In genomic region chr6:163366288-163366687, GRCh38 we compare ENCODE assay signal across 31 cellular contexts.
"Had no signal": no experiment of that assay in that cellular context is flagged by ENCODE, and none has a peak within 500 bp of the region (broad histone marks: within the 10 kb centered on the region; RNA-seq: fewer than 3 reads in every experiment).

No MANE protein-coding gene starts in this region.

- H3K36me3 ChIP-seq: ascending aorta, cardiac muscle cell had no signal

- ATAC-seq: activated CD8-positive, alpha-beta memory T cell treated with anti-CD3 and anti-CD28 coated beads, Interleukin-2, amount 10 ng/mL, durations not matched to agents 7 days and 5 days; activated CD8-positive, alpha-beta T cell treated with anti-CD3 and anti-CD28 coated beads, Interleukin-2, amount 10 ng/mL, durations not matched to agents 7 days and 5 days; activated naive CD4-positive, alpha-beta T cell treated with anti-CD3 and anti-CD28 coated beads, Interleukin-2, amount 50 U/mL, for 72 hours had no signal

- H3K9me3 ChIP-seq: ascending aorta had no signal

- H3K4me1 ChIP-seq: ascending aorta had no signal

- DNase-seq: activated B cell treated with CpG ODN at 0.5 μM for 24 hours; activated CD4-positive, alpha-beta memory T cell treated with anti-CD3 and anti-CD28 coated beads, Interleukin-2, amount 10 ng/mL, durations not matched to agents 7 days and 5 days; activated CD4-positive, alpha-beta T cell treated with anti-CD3 and anti-CD28 coated beads for 4 hours; activated CD4-positive, alpha-beta T cell treated with anti-CD3 and anti-CD28 coated beads, Interleukin-2, amount 10 ng/mL, durations not matched to agents 24 days and 14 days; activated CD4-positive, alpha-beta T cell treated with anti-CD3 and anti-CD28 coated beads, Interleukin-2, amount 50 U/mL, for 1 hour; activated CD4-positive, alpha-beta T cell treated with anti-CD3 and anti-CD28 coated beads, Interleukin-2, amount 50 U/mL, for 48 hours; activated CD4-positive, CD25-positive, alpha-beta regulatory T cell treated with anti-CD3 and anti-CD28 coated beads, Interleukin-2, amount 50 U/mL, for 72 hours; activated CD8-positive, alpha-beta memory T cell treated with anti-CD3 and anti-CD28 coated beads for 24 hours; activated CD8-positive, alpha-beta memory T cell treated with anti-CD3 and anti-CD28 coated beads, Interleukin-2, amount 10 ng/mL, durations not matched to agents 7 days and 5 days; activated CD8-positive, alpha-beta memory T cell treated with anti-CD3 and anti-CD28 coated beads, Interleukin-2, amount 50 U/mL, for 48 hours; activated CD8-positive, alpha-beta T cell treated with anti-CD3 and anti-CD28 coated beads, Interleukin-2, amount 10 ng/mL, durations not matched to agents 7 days and 5 days; activated effector memory CD4-positive, alpha-beta T cell treated with Interleukin-2 at 50 U/mL for 16 hours; activated gamma-delta T cell; activated naive CD4-positive, alpha-beta T cell treated with anti-CD3 and anti-CD28 coated beads, Interleukin-2, amount 10 ng/mL, durations not matched to agents 7 days and 5 days; activated naive CD4-positive, alpha-beta T cell treated with Interleukin-2 at 50 U/mL for 16 hours; activated naive CD8-positive, alpha-beta T cell treated with anti-CD3 and anti-CD28 coated beads for 36 hours; activated T-cell treated with anti-CD3 and anti-CD28 coated beads, Interleukin-2, amount 50 U/mL, for 24 hours; activated T-cell treated with anti-CD3 and anti-CD28 coated beads, Interleukin-2, amount 50 U/mL, for 48 hours; amygdala; anterior cingulate cortex; caudate nucleus; cerebellar nuclear complex; T-helper 1 cell; T-helper 2 cell; T-helper 9 cell had no signal

- H3K4me3 ChIP-seq: ascending aorta, cardiac muscle cell had no signal

- H3K27me3 ChIP-seq: ascending aorta, cardiac muscle cell had no signal

- FAIRE-seq: bronchial epithelial cell, TTC549 had no signal

- H3K27ac ChIP-seq: ascending aorta, cardiac muscle cell, VCaP had no signal
